In genomic region chr22:26604368-26604767, GRCh38 we compare ENCODE assay signal across 27 cellular contexts. TPM values are rescaled to one million over a fixed set of nuclear protein-coding genes. Genes with fewer than 3 reads are reported as not detected.
"Had no signal": no experiment of that assay in that cellular context is flagged by ENCODE, and none has a peak within 500 bp of the region (broad histone marks: within the 10 kb centered on the region; RNA-seq: fewer than 3 reads in every experiment).

No MANE protein-coding gene starts in this region.

- H3K4me1 ChIP-seq: Peyer's patch had no signal

- H3K4me3 ChIP-seq: MG63, Peyer's patch, SJCRH30 had no signal

- H3K27ac ChIP-seq: Peyer's patch, RWPE1, SJCRH30 had no signal

- FAIRE-seq: bronchial epithelial cell had no signal

- DNase-seq: activated CD4-positive, alpha-beta T cell treated with anti-CD3 and anti-CD28 coated beads for 4 hours; activated CD8-positive, alpha-beta memory T cell treated with anti-CD3 and anti-CD28 coated beads, Interleukin-2, amount 10 ng/mL, durations not matched to agents 7 days and 5 days; activated effector memory CD4-positive, alpha-beta T cell treated with Interleukin-2 at 50 U/mL for 16 hours; activated naive CD4-positive, alpha-beta T cell; activated T-cell treated with anti-CD3 and anti-CD28 coated beads, Interleukin-2, amount 50 U/mL, for 24 hours; aorta; MG63; MV-4-11; NCI-H1092 treated with DMSO at 0.1 percent for 48 hours; NCI-H1436; NCI-H1694 treated with DMSO at 0.1 percent for 48 hours; NCI-H2029 treated with DMSO at 0.1 percent for 48 hours; NCI-H345; NCI-H510A; NCI-H526 treated with DMSO at 0.1 percent for 48 hours; NCI-H82; Peyer's patch; Right ventricle myocardium superior; SJCRH30; SK-N-SH; SW 1271 had no signal

- H3K9me3 Mint-ChIP-seq: activated naive CD4-positive, alpha-beta T cell treated with anti-CD3 and anti-CD28 coated beads, Interleukin-2, amount 50 U/mL, for 24 hours; activated T-cell treated with anti-CD3 and anti-CD28 coated beads, Interleukin-2, amount 50 U/mL, for 24 hours; activated T-helper 1 cell treated with anti-CD3 and anti-CD28 coated beads, Interleukin-12 subunit alpha, Interleukin-12 subunit beta, Interleukin-2, Interleukin-4 antibody, amounts not matched to agents 30 ng/mL and 10 ng/mL and 1 ng/mL, durations not matched to agents 14 hours and 24 hours and 36 hours; central memory CD8-positive, alpha-beta T cell had no signal

- H3K27ac Mint-ChIP-seq: activated naive CD4-positive, alpha-beta T cell treated with anti-CD3 and anti-CD28 coated beads, Interleukin-2, amount 50 U/mL, for 24 hours; activated T-cell treated with anti-CD3 and anti-CD28 coated beads, Interleukin-2, amount 50 U/mL, for 24 hours; activated T-helper 1 cell treated with anti-CD3 and anti-CD28 coated beads, Interleukin-12 subunit alpha, Interleukin-12 subunit beta, Interleukin-2, Interleukin-4 antibody, amounts not matched to agents 30 ng/mL and 10 ng/mL and 1 ng/mL, durations not matched to agents 14 hours and 24 hours and 36 hours had no signal

- H3K27me3 Mint-ChIP-seq: activated naive CD4-positive, alpha-beta T cell treated with anti-CD3 and anti-CD28 coated beads, Interleukin-2, amount 50 U/mL, for 24 hours; activated T-cell treated with anti-CD3 and anti-CD28 coated beads, Interleukin-2, amount 50 U/mL, for 24 hours; central memory CD8-positive, alpha-beta T cell had no signal

- H3K36me3 ChIP-seq: MG63, Peyer's patch, SJCRH30 had no signal

- H3K9ac ChIP-seq: SK-N-SH had no signal

- H3K4me3 Mint-ChIP-seq: activated CD8-positive, alpha-beta memory T cell treated with anti-CD3 and anti-CD28 coated beads, Interleukin-2, amount 10 ng/mL, durations not matched to agents 7 days and 5 days; activated naive CD4-positive, alpha-beta T cell treated with anti-CD3 and anti-CD28 coated beads, Interleukin-2, amount 50 U/mL, for 24 hours; activated T-cell treated with anti-CD3 and anti-CD28 coated beads, Interleukin-2, amount 50 U/mL, for 24 hours; activated T-helper 1 cell treated with anti-CD3 and anti-CD28 coated beads, Interleukin-12 subunit alpha, Interleukin-12 subunit beta, Interleukin-2, Interleukin-4 antibody, amounts not matched to agents 30 ng/mL and 10 ng/mL and 1 ng/mL, durations not matched to agents 14 hours and 24 hours and 36 hours; central memory CD8-positive, alpha-beta T cell had no signal

- H3K4me1 Mint-ChIP-seq: activated naive CD4-positive, alpha-beta T cell treated with anti-CD3 and anti-CD28 coated beads, Interleukin-2, amount 50 U/mL, for 24 hours had no signal

- H3K9me3 ChIP-seq: MG63, Peyer's patch, SJCRH30, SK-N-SH had no signal

- H3K4me2 ChIP-seq: SK-N-SH had no signal

- H3K27me3 ChIP-seq: MG63, Peyer's patch, SJCRH30 had no signal

- H3K36me3 Mint-ChIP-seq: activated naive CD4-positive, alpha-beta T cell treated with anti-CD3 and anti-CD28 coated beads, Interleukin-2, amount 50 U/mL, for 24 hours had no signal

RNA-seq across cellular contexts. Expression of gene CRYBB1, which starts 13.5 kb away (rescaled TPM):
- total RNA-seq: activated T-helper 1 cell treated with anti-CD3 and anti-CD28 coated beads, Interleukin-12 subunit alpha, Interleukin-12 subunit beta, Interleukin-2, Interleukin-4 antibody, amounts not matched to agents 30 ng/mL and 10 ng/mL and 1 ng/mL, durations not matched to agents 14 hours and 24 hours and 36 hours; bronchial epithelial cell; Peyer's patch; T-helper 1 cell treated with Interleukin-12 subunit alpha and Interleukin-12 subunit beta and Interleukin-4 antibody, amounts not matched to agents 30 ng/mL and 1 ng/mL, for 36 hours had no signal

RNA-seq across cellular contexts. Expression of gene CRYBA4, which starts 17.4 kb away (rescaled TPM):
- total RNA-seq: activated T-helper 1 cell treated with anti-CD3 and anti-CD28 coated beads, Interleukin-12 subunit alpha, Interleukin-12 subunit beta, Interleukin-2, Interleukin-4 antibody, amounts not matched to agents 30 ng/mL and 10 ng/mL and 1 ng/mL, durations not matched to agents 14 hours and 24 hours and 36 hours; aorta; bronchial epithelial cell; Peyer's patch; Right ventricle myocardium superior had no signal
- polyA plus RNA-seq: aorta, SK-N-SH had no signal
